In genomic region chr2:59277656-59278055, GRCh38 we compare ENCODE assay signal across 21 cellular contexts.
"Had no signal": no experiment of that assay in that cellular context is flagged by ENCODE, and none has a peak within 500 bp of the region (broad histone marks: within the 10 kb centered on the region; RNA-seq: fewer than 3 reads in every experiment).

No MANE protein-coding gene starts in this region.

- FAIRE-seq: astrocyte had no signal

- H3K4me3 ChIP-seq: adrenal gland, breast epithelium, esophagus muscularis mucosa, left lung, spleen, upper lobe of right lung had no signal

- DNase-seq: activated CD4-positive, alpha-beta T cell treated with anti-CD3 and anti-CD28 coated beads for 1 hour; activated CD8-positive, alpha-beta memory T cell treated with anti-CD3 and anti-CD28 coated beads for 24 hours; activated CD8-positive, alpha-beta memory T cell treated with anti-CD3 and anti-CD28 coated beads, Interleukin-2, amount 50 U/mL, for 48 hours; activated effector memory CD4-positive, alpha-beta T cell treated with Interleukin-2 at 50 U/mL for 16 hours; activated T-cell treated with anti-CD3 and anti-CD28 coated beads, Interleukin-2, amount 50 U/mL, for 48 hours; effector CD8-positive, alpha-beta T cell; foreskin fibroblast; hippocampal formation; islet precursor cell; left lung; midbrain; nephron progenitor cell; nucleus accumbens; posterior cingulate gyrus; spleen; stimulated activated CD4-positive, alpha-beta T cell treated with anti-CD3 and anti-CD28 coated beads, Interleukin-4, amount 100 ng/mL, for 4 hours; upper lobe of right lung had no signal
